18 cellular contexts compared by ENCODE assay signal in genomic region chr2:126824663-126825062, GRCh38.
"Had no signal": no experiment of that assay in that cellular context is flagged by ENCODE, and none has a peak within 500 bp of the region (broad histone marks: within the 10 kb centered on the region; RNA-seq: fewer than 3 reads in every experiment).

No MANE protein-coding gene starts in this region.

- ATAC-seq: foreskin keratinocyte; left ventricle myocardium superior; natural killer cell; stimulated activated naive CD8-positive, alpha-beta T cell treated with anti-CD3 and anti-CD28 coated beads, Interleukin-15, Interleukin-2, amounts not matched to agents 100 U/mL and 50 U/mL, for 24 hours had no signal

- H3K9me3 ChIP-seq: upper lobe of left lung had no signal

- H3K36me3 ChIP-seq: upper lobe of left lung, WERI-Rb-1 had no signal

- H3K27me3 ChIP-seq: foreskin keratinocyte, hepatocyte, upper lobe of left lung had no signal

- H3K4me2 ChIP-seq: hepatocyte had no signal

- H3K79me2 ChIP-seq: hepatocyte had no signal

- H2AFZ ChIP-seq: hepatocyte had no signal

- H3K4me1 ChIP-seq: foreskin keratinocyte, upper lobe of left lung had no signal

- DNase-seq: activated CD4-positive, alpha-beta memory T cell treated with anti-CD3 and anti-CD28 coated beads for 36 hours; activated CD4-positive, alpha-beta T cell treated with anti-CD3 and anti-CD28 coated beads for 1 hour; activated gamma-delta T cell; activated naive CD4-positive, alpha-beta T cell treated with anti-CD3 and anti-CD28 coated beads, Interleukin-2, amount 50 U/mL, for 16 hours; aorta; effector CD4-positive, alpha-beta T cell; foreskin keratinocyte; left ventricle myocardium superior; natural killer cell; retina; stimulated activated CD4-positive, alpha-beta T cell treated with anti-CD3 and anti-CD28 coated beads, Interleukin-4, amount 100 ng/mL, for 4 hours; stimulated activated naive CD8-positive, alpha-beta T cell treated with anti-CD3 and anti-CD28 coated beads, Interleukin-15, Interleukin-2, amounts not matched to agents 100 U/mL and 50 U/mL, for 24 hours; T-helper 1 cell; upper lobe of left lung; WERI-Rb-1 had no signal

- H3K4me3 ChIP-seq: hepatocyte, upper lobe of left lung had no signal

- H3K27ac ChIP-seq: foreskin keratinocyte, hepatocyte, upper lobe of left lung, WERI-Rb-1 had no signal

- FAIRE-seq: endometrium, TTC549 had no signal
